Comparison of ENCODE assay signal across 8 cellular contexts in genomic region chr18:3451166-3451988, GRCh38. TPM values are rescaled to one million over a fixed set of nuclear protein-coding genes. Genes with fewer than 3 reads are reported as not detected.
A peak's percentile ranks its signal among the peaks of the same experiment; 100 is the strongest.
DNase-seq lines count a peak whose midpoint lies in the region; ATAC-seq, FAIRE-seq and TF ChIP-seq lines count a peak whose summit lies in the region.

No MANE protein-coding gene starts in this region.

- POLR2A ChIA-PET in HepG2 (lab: Yijun Ruan, JAX), result interaction anchor here (1.0 to 5.8 kb wide), 7 partner anchors 144 to 214 kb away, joined by 3 to 79 read pairs (median 7); partner anchors contain the start of gene MYL12A

- under 1% methylated on average over 14 of the region's 50 CpGs for whole genome bisulfite sequencing in HepG2 (ENCODE audit: low lambda C conversion rate)

- peak; percentile 57 to 71; a peak in 3 of 4 replicates for TF ChIP-seq POLR2A in HepG2 (IDR thresholded peaks at IDR 0.05; ENCODE audit: insufficient read depth in 1 of 2, low read depth in 2 of 2, low read length in 2 of 2)

- H2AFZ ChIP-seq in HepG2 (ENCODE audit: low read length), result no peak overlapping the region

- TF ChIP-seq CTCF in HepG2 (CRISPR knock-in tag; IDR thresholded peaks at IDR 0.05), result no peak

- peak overlapping the region; percentile 82 to 93 (median 93) for H3K4me3 ChIP-seq in HepG2 (replicated peaks in 1 of 3; ENCODE audit: insufficient read depth in 1 of 3, low read depth in 2 of 3, low read length in 3 of 3)

- H3K27me3 ChIP-seq in HepG2 (ENCODE audit: control insufficient read depth in 1 of 2, insufficient read depth in 2 of 2, low read length in 2 of 2), result no peaks in the 10 kb centered on the region; a peak in 1 of 5 replicates

- peaks cover 74% of the 10 kb centered on the region for H3K79me2 ChIP-seq in HepG2 (ENCODE audit: insufficient read depth, low read length)

- BruUV-seq in HepG2 (replicated peaks; lab: Mats Ljungman, UMichigan), result TSS peak; percentile 67

- in situ Hi-C loops in HepG2 (cut with HindIII; ENCODE audit: extremely low pct_ligation_motif_present, low pct_unique_long_range_greater_than_20kb), result loop anchor here (5.0 to 25.0 kb wide), 5 partner anchors 141 to 389 kb away; no protein-coding TSS in a partner anchor

- H4K20me1 ChIP-seq in HepG2 (ENCODE audit: insufficient read depth, low read length), result peaks cover 20% of the 10 kb centered on the region

- H3K9me3 ChIP-seq in HepG2 (ENCODE audit: low read length), result no peaks in the 10 kb centered on the region

- CTCF ChIA-PET in HepG2 (lab: Yijun Ruan, JAX; ENCODE audit: low intra/inter-chr PET ratio, low total read pairs), result no interaction called here

- peak overlapping the region; percentile 72 for H3K4me2 ChIP-seq in HepG2 (ENCODE audit: low read depth, low read length)

- H3K4me1 ChIP-seq in HepG2 (ENCODE audit: insufficient read depth, low read length), result peaks cover 33% of the 10 kb centered on the region

- ATAC-seq in HepG2 (peak; percentile 6), HG02678 (IDR thresholded peaks at IDR 0.05; ENCODE audit: unreplicated experiment) (no peak)

- no peak for TF ChIP-seq RAD21 in HepG2 (CRISPR knock-in tag; IDR thresholded peaks at IDR 0.05)

- FAIRE-seq in HepG2 (lab: Jason Lieb, UNC), result no peak

- peak overlapping the region; percentile 90 for H3K27ac ChIP-seq in HepG2 (ENCODE audit: extremely low read length, insufficient read depth, low read length)

- H3K9ac ChIP-seq in HepG2 (ENCODE audit: insufficient read depth, low read depth, low read length), result peak overlapping the region; percentile 96

- peaks cover 0 to 4% of the 10 kb centered on the region in 2 experiments; a peak in 2 of 5 replicates for H3K36me3 ChIP-seq in HepG2 (replicated peaks in 1 of 2; ENCODE audit: control insufficient read depth in 1 of 2, insufficient read depth in 2 of 2, low read length in 2 of 2)

- intact Hi-C loops in HepG2 (cut with micrococcal nuclease; ENCODE audit: unreplicated experiment), result no loop called here

- DNase-seq in NCI-H1105 treated with DMSO at 0.1 percent for 48 hours (lab: John Stamatoyannopoulos, UW) (peak; percentile 19), NCI-H1105 (lab: John Stamatoyannopoulos, UW) (no peak), NCI-H526 (lab: John Stamatoyannopoulos, UW) (peak; percentile 6 to 65), dedifferentiated amniotic fluid mesenchymal stem cell (ENCODE audit: extremely low spot score) (peak; percentile 83), HepG2 (ENCODE audit: low spot score) (peak; percentile 80)
- peak; percentile 86 to 89 for DNase-seq in activated CD4-positive, alpha-beta T cell treated with anti-CD3 and anti-CD28 coated beads, Interleukin-2, amount 50 U/mL, for 4 hours
- peak; percentile 87 for DNase-seq in stimulated activated CD4-positive, alpha-beta T cell treated with anti-CD3 and anti-CD28 coated beads, Interleukin-2, amount 100 ng/mL, for 4 hours (ENCODE audit: low read depth)

- TF ChIP-seq EP300 in HepG2 (IDR thresholded peaks at IDR 0.05; ENCODE audit: low read depth in 2 of 2, low read length in 2 of 2) (peak in 1 of 2 experiments; percentile 26; a peak in 1 of 4 replicates), HepG2 (CRISPR knock-in tag; IDR thresholded peaks at IDR 0.05; ENCODE audit: borderline replicate concordance) (no peak)

TF ChIP-seq in HepG2, 621 proteins besides CTCF, POLR2A, EP300 and RAD21 (continues in another document):
- 0 out of 2 replicates have a peak, but pooled peaks have one; percentile 40 for TF ChIP-seq ZNF292 (CRISPR knock-in tag; IDR thresholded peaks at IDR 0.05; ENCODE audit: borderline replicate concordance, low read depth)
- TF ChIP-seq, protein P1, sequence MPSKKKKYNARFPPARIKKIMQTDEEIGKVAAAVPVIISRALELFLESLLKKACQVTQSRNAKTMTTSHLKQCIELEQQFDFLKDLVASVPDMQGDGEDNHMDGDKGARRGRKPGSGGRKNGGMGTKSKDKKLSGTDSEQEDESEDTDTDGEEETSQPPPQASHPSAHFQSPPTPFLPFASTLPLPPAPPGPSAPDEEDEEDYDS (CRISPR knock-in tag; IDR thresholded peaks at IDR 0.05), result 0 out of 2 replicates have a peak, but pooled peaks have one; percentile 57
- TF ChIP-seq, protein P2, sequence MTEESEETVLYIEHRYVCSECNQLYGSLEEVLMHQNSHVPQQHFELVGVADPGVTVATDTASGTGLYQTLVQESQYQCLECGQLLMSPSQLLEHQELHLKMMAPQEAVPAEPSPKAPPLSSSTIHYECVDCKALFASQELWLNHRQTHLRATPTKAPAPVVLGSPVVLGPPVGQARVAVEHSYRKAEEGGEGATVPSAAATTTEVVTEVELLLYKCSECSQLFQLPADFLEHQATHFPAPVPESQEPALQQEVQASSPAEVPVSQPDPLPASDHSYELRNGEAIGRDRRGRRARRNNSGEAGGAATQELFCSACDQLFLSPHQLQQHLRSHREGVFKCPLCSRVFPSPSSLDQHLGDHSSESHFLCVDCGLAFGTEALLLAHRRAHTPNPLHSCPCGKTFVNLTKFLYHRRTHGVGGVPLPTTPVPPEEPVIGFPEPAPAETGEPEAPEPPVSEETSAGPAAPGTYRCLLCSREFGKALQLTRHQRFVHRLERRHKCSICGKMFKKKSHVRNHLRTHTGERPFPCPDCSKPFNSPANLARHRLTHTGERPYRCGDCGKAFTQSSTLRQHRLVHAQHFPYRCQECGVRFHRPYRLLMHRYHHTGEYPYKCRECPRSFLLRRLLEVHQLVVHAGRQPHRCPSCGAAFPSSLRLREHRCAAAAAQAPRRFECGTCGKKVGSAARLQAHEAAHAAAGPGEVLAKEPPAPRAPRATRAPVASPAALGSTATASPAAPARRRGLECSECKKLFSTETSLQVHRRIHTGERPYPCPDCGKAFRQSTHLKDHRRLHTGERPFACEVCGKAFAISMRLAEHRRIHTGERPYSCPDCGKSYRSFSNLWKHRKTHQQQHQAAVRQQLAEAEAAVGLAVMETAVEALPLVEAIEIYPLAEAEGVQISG (CRISPR knock-in tag; IDR thresholded peaks at IDR 0.05), result peak; percentile 44; the same call in 1 of the 2 replicates
- TF ChIP-seq SNRNP70 (IDR thresholded peaks at IDR 0.05; ENCODE audit: low read depth, low read length), result no peak
- peak; percentile 69; the same call in 1 of the 2 replicates for TF ChIP-seq ZBTB7A (CRISPR knock-in tag; IDR thresholded peaks at IDR 0.05)
- peak; percentile 24 for TF ChIP-seq KDM5B (CRISPR knock-in tag; IDR thresholded peaks at IDR 0.05; ENCODE audit: borderline replicate concordance)
- TF ChIP-seq, protein P3, sequence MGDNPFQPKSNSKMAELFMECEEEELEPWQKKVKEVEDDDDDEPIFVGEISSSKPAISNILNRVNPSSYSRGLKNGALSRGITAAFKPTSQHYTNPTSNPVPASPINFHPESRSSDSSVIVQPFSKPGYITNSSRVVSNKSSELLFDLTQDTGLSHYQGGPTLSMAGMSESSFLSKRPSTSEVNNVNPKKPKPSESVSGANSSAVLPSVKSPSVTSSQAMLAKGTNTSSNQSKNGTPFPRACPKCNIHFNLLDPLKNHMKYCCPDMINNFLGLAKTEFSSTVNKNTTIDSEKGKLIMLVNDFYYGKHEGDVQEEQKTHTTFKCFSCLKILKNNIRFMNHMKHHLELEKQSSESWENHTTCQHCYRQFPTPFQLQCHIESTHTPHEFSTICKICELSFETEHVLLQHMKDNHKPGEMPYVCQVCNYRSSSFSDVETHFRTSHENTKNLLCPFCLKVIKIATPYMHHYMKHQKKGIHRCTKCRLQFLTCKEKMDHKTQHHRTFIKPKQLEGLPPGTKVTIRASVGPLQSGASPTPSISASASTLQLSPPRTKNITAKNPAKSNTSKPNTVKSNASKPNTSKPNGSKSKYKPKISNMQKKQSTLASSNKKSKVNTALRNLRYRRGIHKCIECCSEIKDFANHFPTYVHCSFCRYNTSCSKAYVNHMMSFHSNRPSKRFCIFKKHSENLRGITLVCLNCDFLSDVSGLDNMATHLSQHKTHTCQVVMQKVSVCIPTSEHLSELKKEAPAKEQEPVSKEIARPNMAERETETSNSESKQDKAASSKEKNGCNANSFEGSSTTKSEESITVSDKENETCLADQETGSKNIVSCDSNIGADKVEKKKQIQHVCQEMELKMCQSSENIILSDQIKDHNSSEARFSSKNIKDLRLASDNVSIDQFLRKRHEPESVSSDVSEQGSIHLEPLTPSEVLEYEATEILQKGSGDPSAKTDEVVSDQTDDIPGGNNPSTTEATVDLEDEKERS (CRISPR knock-in tag; IDR thresholded peaks at IDR 0.05), result peak; percentile 79; the same call in 1 of the 2 replicates
- peak; percentile 68 for TF ChIP-seq RBM22 (optimal IDR thresholded peaks at IDR 0.05; ENCODE audit: low read length)
- TF ChIP-seq ZNF30 (CRISPR knock-in tag; IDR thresholded peaks at IDR 0.05), result 0 out of 2 replicates have a peak, but pooled peaks have one; percentile 18
- peak; percentile 30 for TF ChIP-seq ZNF263 (CRISPR knock-in tag; IDR thresholded peaks at IDR 0.05)
- TF ChIP-seq BRD4 (CRISPR knock-in tag; IDR thresholded peaks at IDR 0.05), result no peak
- 0 out of 2 replicates have a peak, but pooled peaks have one; percentile 15 for TF ChIP-seq REPIN1 (CRISPR knock-in tag; IDR thresholded peaks at IDR 0.05; ENCODE audit: borderline replicate concordance, low read depth)

RNA-seq across cellular contexts. Expression of gene TGIF1, which starts 1.4 kb away (rescaled TPM):
- total RNA-seq in HepG2 (2016; rRNA removed; fragmentation: Illumina TruSeq; extraction: Trizol), result 44.0 and 50.0 TPM in 2 replicates
- total RNA-seq in HepG2 (2016; cell fraction: cytosol; rRNA removed; fragmentation: Illumina TruSeq; extraction: Trizol; ENCODE audit: low read depth), result 15.3 and 17.9 TPM in 2 replicates
- total RNA-seq in HepG2 (2016; cell fraction: insoluble cytoplasmic fraction; rRNA removed; fragmentation: Illumina TruSeq; extraction: Trizol), result 39.7 and 48.5 TPM in 2 replicates
- total RNA-seq in HepG2 (2016; cell fraction: membrane; rRNA removed; fragmentation: Illumina TruSeq; extraction: Trizol), result 31.9 and 33.8 TPM in 2 replicates
- 48.5 and 49.4 TPM in 2 replicates for total RNA-seq in HepG2 (2016; cell fraction: nucleus; rRNA removed; fragmentation: Illumina TruSeq; extraction: Trizol)
- 76.1 and 76.3 TPM in 2 replicates for polyA plus RNA-seq in HepG2 (2011; rRNA removed)
- 82.7 and 83.0 TPM in 2 replicates for polyA plus RNA-seq in HepG2 (2011; cell fraction: cytosol; rRNA removed)
- 170 and 172 TPM in 2 replicates for polyA plus RNA-seq in HepG2 (2011; cell fraction: nucleus; rRNA removed)
- polyA plus RNA-seq in HepG2 (2012), result 35.4 and 51.3 TPM in 2 replicates
- polyA plus RNA-seq in HepG2 (2016; cell fraction: cytosol; fragmentation: Illumina TruSeq; extraction: Trizol; ENCODE audit: low read depth), result 8.5 and 8.6 TPM in 2 replicates
- 37.9 and 44.1 TPM in 2 replicates for polyA plus RNA-seq in HepG2 (2016; cell fraction: insoluble cytoplasmic fraction; fragmentation: Illumina TruSeq; extraction: Trizol; ENCODE audit: low read depth)
- 16.3 and 18.7 TPM in 2 replicates for polyA plus RNA-seq in HepG2 (2016; cell fraction: membrane; fragmentation: Illumina TruSeq; extraction: Trizol; ENCODE audit: low read depth)
- 82.0 and 82.8 TPM in 2 replicates for polyA plus RNA-seq in HepG2 (2016; cell fraction: nucleus; fragmentation: Illumina TruSeq; extraction: Trizol; ENCODE audit: insufficient read depth, low read depth)
- 89.5 and 113 TPM in 2 replicates for polyA minus RNA-seq in HepG2 (2011; rRNA and poly(A)+ RNA removed; ENCODE audit: low replicate concordance)
- polyA minus RNA-seq in HepG2 (2011; cell fraction: cytosol; rRNA and poly(A)+ RNA removed), result 43.2 and 45.1 TPM in 2 replicates
- polyA minus RNA-seq in HepG2 (2011; cell fraction: nucleus; rRNA and poly(A)+ RNA removed), result 66.8 and 68.0 TPM in 2 replicates
